ENCODE assay signal across 8 cellular contexts in genomic region chr14:32078030-32078793, GRCh38. TPM values are rescaled to one million over a fixed set of nuclear protein-coding genes. Genes with fewer than 3 reads are reported as not detected.
DNase-seq lines count a peak whose midpoint lies in the region; ATAC-seq and TF ChIP-seq lines count a peak whose summit lies in the region.

No MANE protein-coding gene starts in this region.

- peaks cover 30 to 35% of the 10 kb centered on the region in 2 donors for H3K4me1 Mint-ChIP-seq in immature natural killer cell

- peaks cover 27% of the 10 kb centered on the region for H3K79me2 ChIP-seq in OCI-LY3 (ENCODE audit: low read length)

- H3K4me1 ChIP-seq in OCI-LY3 (ENCODE audit: low read length) (peaks cover 13% of the 10 kb centered on the region), skeletal muscle tissue (ENCODE audit: control insufficient read depth in 3 of 3, insufficient read depth in 3 of 3, low read length in 3 of 3) (peaks cover 2 to 25% (median 18%) of the 10 kb centered on the region in 3 donors)

- H3K4me3 Mint-ChIP-seq in immature natural killer cell = peak overlapping the region; percentile 92 to 98 (median 97)

- no peaks in the 10 kb centered on the region for H3K36me3 Mint-ChIP-seq in immature natural killer cell

- peak; percentile 19 to 31 for DNase-seq in NCI-H187 (lab: John Stamatoyannopoulos, UW)
- no peak for DNase-seq in NCI-H187 treated with DMSO at 0.1 percent for 48 hours (lab: John Stamatoyannopoulos, UW)
- DNase-seq in T47D (ENCODE audit: low read depth in 1 of 2, low spot score in 1 of 2) = peak; percentile 39 to 74
- peak in 1 of 3 donors; percentile 26 for DNase-seq in immature natural killer cell

- H3K9me3 Mint-ChIP-seq in immature natural killer cell = no peaks in the 10 kb centered on the region

- no peaks in the 10 kb centered on the region for H3K9me3 ChIP-seq in OCI-LY3 (ENCODE audit: insufficient read depth, low read length)
- H3K9me3 ChIP-seq in skeletal muscle tissue (ENCODE audit: control insufficient read depth in 3 of 3, low read length in 3 of 3) = no peaks in the 10 kb centered on the region

- in situ Hi-C loops in T47D (cut with HindIII; ENCODE audit: low pct_unique_long_range_greater_than_20kb, low sequenced_read_pairs) = no loop called here

- peak; percentile 6 for ATAC-seq in HG03196 (IDR thresholded peaks at IDR 0.05; ENCODE audit: unreplicated experiment)
- no peak for ATAC-seq in HG03457 (IDR thresholded peaks at IDR 0.05; ENCODE audit: unreplicated experiment)

- H3K27me3 Mint-ChIP-seq in immature natural killer cell (ENCODE audit: low read depth in 3 of 3) = peaks cover 6 to 23% (median 10%) of the 10 kb centered on the region in 3 donors

- H3K4me3 ChIP-seq in OCI-LY3 (ENCODE audit: low read length) (peak overlapping the region; percentile 97), skeletal muscle tissue (ENCODE audit: low read length in 3 of 3) (peak overlapping the region; percentile 82 to 91 (median 88))

- peaks cover 15% of the 10 kb centered on the region for H4K20me1 ChIP-seq in OCI-LY3 (ENCODE audit: insufficient read depth, low read length)

- peak overlapping the region; percentile 77 to 93 (median 88) for H3K27ac Mint-ChIP-seq in immature natural killer cell

- H3K27ac ChIP-seq in OCI-LY3 (ENCODE audit: low read length) = peak overlapping the region; percentile 32
- peak overlapping the region; percentile 92 for H3K27ac ChIP-seq in skeletal muscle tissue (ENCODE audit: low read depth, low read length)

- H3K27me3 ChIP-seq in OCI-LY3 (ENCODE audit: low read depth, low read length) = peaks cover 24% of the 10 kb centered on the region
- H3K27me3 ChIP-seq in skeletal muscle tissue (ENCODE audit: control insufficient read depth in 3 of 3, insufficient read depth in 3 of 3, low read length in 3 of 3) = no peaks in the 10 kb centered on the region

- H2AFZ ChIP-seq in OCI-LY3 (ENCODE audit: low read depth, low read length) = peak overlapping the region; percentile 75

- H3K9ac ChIP-seq in OCI-LY3 (ENCODE audit: low read length) = peak overlapping the region; percentile 83
- peak overlapping the region; percentile 91 to 94 (median 92) for H3K9ac ChIP-seq in skeletal muscle tissue (ENCODE audit: low read depth in 1 of 3, low read length in 3 of 3)

- peak overlapping the region; percentile 83 for H3K4me2 ChIP-seq in OCI-LY3 (ENCODE audit: low read length)

- H3K36me3 ChIP-seq in OCI-LY3 (replicated peaks; ENCODE audit: low read depth, low read length) (no peaks in the 10 kb centered on the region), skeletal muscle tissue (ENCODE audit: control insufficient read depth in 3 of 3, insufficient read depth in 3 of 3, low read length in 3 of 3) (no peaks in the 10 kb centered on the region)

- TF ChIP-seq CTCF in OCI-LY3 (IDR thresholded peaks at IDR 0.05; ENCODE audit: low read depth, low read length) = no peak

RNA-seq across cellular contexts. Expression of gene ARHGAP5, which starts 1.1 kb away (rescaled TPM):
- polyA plus RNA-seq in immature natural killer cell = 10 to 100 TPM in 2 of 3 donors, 1 to 10 TPM in 1; 6.8 to 16.9 (median 11.3) TPM
- 86.1 TPM for total RNA-seq in skeletal muscle tissue
